ENCODE assay signal across 12 cellular contexts in genomic region chr5:50717615-50718014, GRCh38. TPM values are rescaled to one million over a fixed set of nuclear protein-coding genes. Genes with fewer than 3 reads are reported as not detected.
DNase-seq lines count a peak whose midpoint lies in the region; ATAC-seq, FAIRE-seq and TF ChIP-seq lines count a peak whose summit lies in the region.
"Had no signal": no experiment of that assay in that cellular context is flagged by ENCODE, and none has a peak within 500 bp of the region (broad histone marks: within the 10 kb centered on the region; RNA-seq: fewer than 3 reads in every experiment).

No MANE protein-coding gene starts in this region.

- H3K9me3 Mint-ChIP-seq in neural crest cell: no peaks in the 10 kb centered on the region

- peak; percentile 54 for ATAC-seq in HG02943 (IDR thresholded peaks at IDR 0.05; ENCODE audit: low read depth, unreplicated experiment)
- ATAC-seq: K562 had no signal

- H3K27me3 Mint-ChIP-seq in neural crest cell (ENCODE audit: low read depth): no peaks in the 10 kb centered on the region

- peaks cover 36% of the 10 kb centered on the region for H3K4me1 Mint-ChIP-seq in neural crest cell

- H3K4me3 Mint-ChIP-seq in neural crest cell: no peak overlapping the region

- H3K27ac Mint-ChIP-seq in neural crest cell (ENCODE audit: unreplicated experiment): peak overlapping the region; percentile 35

- no peaks in the 10 kb centered on the region for H3K36me3 Mint-ChIP-seq in neural crest cell (ENCODE audit: low read depth)

- peak; percentile 82 for FAIRE-seq in GM19239 (lab: Jason Lieb, UNC)
- FAIRE-seq in RCC 7860 (lab: Jason Lieb, UNC): peak; percentile 4
- FAIRE-seq: K562 had no signal

- no peak for TF ChIP-seq CTCF in neural crest cell (conservative IDR thresholded peaks at IDR 0.05)

- DNase-seq in GM19239 (ENCODE audit: insufficient read length, low spot score): peak; percentile 6
- peak; percentile 40 for DNase-seq in RCC 7860 (ENCODE audit: low spot score)
- DNase-seq in neural crest cell (ENCODE audit: low read depth, low spot score): no peak
- no peak for DNase-seq in inferior parietal cortex (ENCODE audit: extremely low spot score)
- DNase-seq in UCSD-AML1 (lab: John Stamatoyannopoulos, UW; ENCODE audit: unreplicated experiment): no peak
- DNase-seq in COR-L47 (lab: John Stamatoyannopoulos, UW): no peak
- DNase-seq: activated CD4-positive, alpha-beta T cell treated with anti-CD3 and anti-CD28 coated beads for 48 hours; GDM1; GOT3; mesenchymal stem cell had no signal

RNA-seq across cellular contexts. Expression of gene PARP8, which starts 51.2 kb away (rescaled TPM):
- 31.0 and 39.7 TPM in 2 replicates for total RNA-seq in neural crest cell

Comparison
In these comparisons a context has a peak if more than half of its experiments do, and no peak if none do; other contexts are left out.
1. DNase-seq: peak in GM19239 (single experiment) and RCC 7860 (single experiment); none in neural crest cell (single experiment), inferior parietal cortex (single experiment), UCSD-AML1 (single experiment) and COR-L47 (single experiment).